In the genomic region with DNA sequence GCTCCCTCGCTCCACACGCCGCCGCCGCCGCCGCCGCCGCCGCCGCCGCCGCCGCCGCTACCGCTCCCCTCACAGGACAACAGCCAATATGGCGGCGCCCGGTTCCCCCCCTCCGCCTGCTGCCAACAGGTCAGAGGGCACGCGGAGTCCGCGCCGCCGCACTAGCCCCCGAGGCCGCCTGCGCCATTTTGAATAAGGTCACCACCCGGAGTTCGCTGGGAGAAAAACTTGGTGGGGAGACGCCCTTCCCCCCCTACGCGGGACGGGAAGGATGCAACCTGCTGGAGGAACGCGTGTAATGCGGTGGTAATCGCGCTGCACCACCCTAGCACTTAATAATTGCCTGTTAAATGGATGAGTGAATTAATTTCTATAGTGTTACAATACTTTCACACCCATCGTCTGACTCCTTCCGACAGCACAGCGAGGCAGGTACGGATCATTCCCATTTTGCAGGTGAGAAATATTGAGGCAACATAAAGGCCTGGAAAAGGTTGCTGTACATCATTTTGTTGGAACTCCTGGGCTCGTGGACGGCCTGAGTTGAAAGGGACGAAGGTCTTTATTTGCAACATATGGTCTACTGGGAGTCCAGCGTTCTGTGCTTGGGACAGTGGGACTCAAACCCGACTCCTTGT, we compare ENCODE assay signal across 8 cellular contexts. TPM values are rescaled to one million over a fixed set of nuclear protein-coding genes. Genes with fewer than 3 reads are reported as not detected.
DNase-seq lines count a peak whose midpoint lies in the region; ATAC-seq, FAIRE-seq and TF ChIP-seq lines count a peak whose summit lies in the region.

TSS of gene FAM193B (minus strand) at position 90 of the 638 bp plus-strand sequence. CDS start 105 bp downstream, outside the sequence.

- H3K27ac ChIP-seq in left lung, result peak within 1 kb of the TSS; percentile 68 to 69

- H3K36me3 ChIP-seq in BJ (ENCODE audit: control insufficient read depth, insufficient read depth, low read length) (0 out of 2 replicates have a peak, but pooled peaks cover 3% of the 10 kb centered on the region), left lung (peaks cover 0 to 7% of the 10 kb centered on the region in 2 donors)

- H3K27me3 ChIP-seq in BJ (ENCODE audit: control insufficient read depth, insufficient read depth, low read length) (no peaks in the 10 kb centered on the region), left lung (no peaks in the 10 kb centered on the region)

- peaks cover 0 to 26% of the 10 kb centered on the region in 2 donors for H3K4me1 ChIP-seq in left lung

- FAIRE-seq in GM19239 (lab: Jason Lieb, UNC), result peak; percentile 81

- intact Hi-C loops in left lung (cut with DNase I), result no loop called here

- ATAC-seq in HG03442 (IDR thresholded peaks at IDR 0.05; ENCODE audit: unreplicated experiment), result peak; percentile 87
- peak; percentile 96 for ATAC-seq in left lung

- CTCF ChIA-PET in BJ (lab: Yijun Ruan, JAX), result interaction anchor here (1.2 kb wide), 1 partner anchor 53 kb away, joined by 4 read pairs; no protein-coding TSS in a partner anchor

- TF ChIP-seq CTCF in BJ (IDR thresholded peaks at IDR 0.05; ENCODE audit: insufficient read depth, low read depth, low read length), result peak; percentile 50
- peak in 1 of 2 donors; percentile 23 for TF ChIP-seq CTCF in left lung (IDR thresholded peaks at IDR 0.05)

- H3K4me3 ChIP-seq in BJ (ENCODE audit: low read depth, low read length) (peak within 1 kb of the TSS; percentile 89), left lung (peak within 1 kb of the TSS; percentile 68 to 85)

- no peaks in the 10 kb centered on the region for H3K9me3 ChIP-seq in left lung

- peak; percentile 49 for DNase-seq in BJ (ENCODE audit: low read depth)
- peak; percentile 100 for DNase-seq in GM19239 (ENCODE audit: insufficient read length, low spot score)
- DNase-seq in NCI-H526 treated with DMSO at 0.1 percent for 48 hours (lab: John Stamatoyannopoulos, UW), result peak; percentile 67
- peak; percentile 94 for DNase-seq in activated CD4-positive, alpha-beta T cell treated with anti-CD3 and anti-CD28 coated beads, Interleukin-2, amount 50 U/mL, for 1 hour
- peak; percentile 85 for DNase-seq in dedifferentiated amniotic fluid mesenchymal stem cell (ENCODE audit: extremely low spot score)
- DNase-seq in left lung, result peak; percentile 94 to 98
- peak; percentile 91 for DNase-seq in stimulated activated CD4-positive, alpha-beta T cell treated with anti-CD3 and anti-CD28 coated beads, Interleukin-2, amount 100 ng/mL, for 4 hours (ENCODE audit: low read depth)

- POLR2A ChIA-PET in BJ (lab: Charles Lee), result no interaction called here

RNA-seq across cellular contexts. Expression of gene FAM193B, which starts in this region (rescaled TPM):
- polyA plus RNA-seq in BJ (2011; rRNA removed), result 23.1 and 31.9 TPM in 2 replicates
- 17.6 and 19.6 TPM in 2 replicates for polyA minus RNA-seq in BJ (2011; rRNA and poly(A)+ RNA removed)
- 10 to 100 TPM; 64.3 to 73.9 TPM for total RNA-seq in left lung

Comparison
In these comparisons a context has a peak if more than half of its experiments do, and no peak if none do; other contexts are left out.
1. Peak in every context shown above with its lines: DNase-seq, ATAC-seq, H3K4me3 ChIP-seq and H3K27ac ChIP-seq.
2. DNase-seq: peak in every context shown above with its lines; median percentile 100 in GM19239; 96 in left lung; 94 in activated CD4-positive, alpha-beta T cell treated with anti-CD3 and anti-CD28 coated beads, Interleukin-2, amount 50 U/mL, for 1 hour; 91 in stimulated activated CD4-positive, alpha-beta T cell treated with anti-CD3 and anti-CD28 coated beads, Interleukin-2, amount 100 ng/mL, for 4 hours; 85 in dedifferentiated amniotic fluid mesenchymal stem cell; 67 in NCI-H526 treated with DMSO at 0.1 percent for 48 hours; 49 in BJ.